2 cellular contexts compared by ENCODE assay signal in genomic region chr9:4501147-4501507, GRCh38.
TF ChIP-seq lines count a peak whose summit lies in the region.

No MANE protein-coding gene starts in this region.

TF ChIP-seq in liver, 16 proteins besides CTCF, POLR2A, EP300 and RAD21:
- peak; percentile 61 for TF ChIP-seq HNF4G (IDR thresholded peaks at IDR 0.05)
- peak; percentile 52 for TF ChIP-seq YY1 (IDR thresholded peaks at IDR 0.05)
- TF ChIP-seq ZBTB33 (IDR thresholded peaks at IDR 0.05) = peak; percentile 29
- peak in 1 of 2 donors; percentile 45 for TF ChIP-seq EGR1 (IDR thresholded peaks at IDR 0.05; ENCODE audit: low read depth in 2 of 2)
- peak; percentile 29 for TF ChIP-seq TAF1 (conservative IDR thresholded peaks at IDR 0.05)
- no peak for TF ChIP-seq JUND (IDR thresholded peaks at IDR 0.05)
- peak; percentile 43 to 85 for TF ChIP-seq RXRA (IDR thresholded peaks at IDR 0.05)
- no peak for TF ChIP-seq NR2F2 (IDR thresholded peaks at IDR 0.05)
- no peak for TF ChIP-seq FOXA1 (IDR thresholded peaks at IDR 0.05)
- peak; percentile 58 for TF ChIP-seq REST (IDR thresholded peaks at IDR 0.05)
- TF ChIP-seq SP1 (IDR thresholded peaks at IDR 0.05) = peak; percentile 55
- peak; percentile 88 to 94 for TF ChIP-seq HNF4A (conservative IDR thresholded peaks at IDR 0.05)
- no peak for TF ChIP-seq FOXA2 (IDR thresholded peaks at IDR 0.05)
- peak in 1 of 2 donors; percentile 13 for TF ChIP-seq GABPA (IDR thresholded peaks at IDR 0.05 in 1 of 2, conservative IDR thresholded peaks at IDR 0.05 in 1 of 2)
- TF ChIP-seq, protein P1, sequence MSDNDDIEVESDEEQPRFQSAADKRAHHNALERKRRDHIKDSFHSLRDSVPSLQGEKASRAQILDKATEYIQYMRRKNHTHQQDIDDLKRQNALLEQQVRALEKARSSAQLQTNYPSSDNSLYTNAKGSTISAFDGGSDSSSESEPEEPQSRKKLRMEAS (IDR thresholded peaks at IDR 0.05) = peak; percentile 83
- TF ChIP-seq, protein P2, sequence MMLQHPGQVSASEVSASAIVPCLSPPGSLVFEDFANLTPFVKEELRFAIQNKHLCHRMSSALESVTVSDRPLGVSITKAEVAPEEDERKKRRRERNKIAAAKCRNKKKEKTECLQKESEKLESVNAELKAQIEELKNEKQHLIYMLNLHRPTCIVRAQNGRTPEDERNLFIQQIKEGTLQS (IDR thresholded peaks at IDR 0.05) = no peak

TF ChIP-seq in HepG2, 621 proteins besides CTCF, POLR2A, EP300 and RAD21:
- no peak for TF ChIP-seq ZNF772 (CRISPR knock-in tag; IDR thresholded peaks at IDR 0.05)
- TF ChIP-seq NCOA1 (CRISPR knock-in tag; IDR thresholded peaks at IDR 0.05) = no peak
- TF ChIP-seq ZMAT5 (CRISPR knock-in tag; IDR thresholded peaks at IDR 0.05; ENCODE audit: borderline replicate concordance, low read depth) = no peak
- no peak for TF ChIP-seq NCOA5 (CRISPR knock-in tag; IDR thresholded peaks at IDR 0.05)
- no peak for TF ChIP-seq NFKB2 (CRISPR knock-in tag; IDR thresholded peaks at IDR 0.05; ENCODE audit: borderline replicate concordance)
- no peak for TF ChIP-seq AKAP8 (CRISPR knock-in tag; IDR thresholded peaks at IDR 0.05)
- TF ChIP-seq SMARCC2 (IDR thresholded peaks at IDR 0.05) = no peak
- TF ChIP-seq, protein P3, sequence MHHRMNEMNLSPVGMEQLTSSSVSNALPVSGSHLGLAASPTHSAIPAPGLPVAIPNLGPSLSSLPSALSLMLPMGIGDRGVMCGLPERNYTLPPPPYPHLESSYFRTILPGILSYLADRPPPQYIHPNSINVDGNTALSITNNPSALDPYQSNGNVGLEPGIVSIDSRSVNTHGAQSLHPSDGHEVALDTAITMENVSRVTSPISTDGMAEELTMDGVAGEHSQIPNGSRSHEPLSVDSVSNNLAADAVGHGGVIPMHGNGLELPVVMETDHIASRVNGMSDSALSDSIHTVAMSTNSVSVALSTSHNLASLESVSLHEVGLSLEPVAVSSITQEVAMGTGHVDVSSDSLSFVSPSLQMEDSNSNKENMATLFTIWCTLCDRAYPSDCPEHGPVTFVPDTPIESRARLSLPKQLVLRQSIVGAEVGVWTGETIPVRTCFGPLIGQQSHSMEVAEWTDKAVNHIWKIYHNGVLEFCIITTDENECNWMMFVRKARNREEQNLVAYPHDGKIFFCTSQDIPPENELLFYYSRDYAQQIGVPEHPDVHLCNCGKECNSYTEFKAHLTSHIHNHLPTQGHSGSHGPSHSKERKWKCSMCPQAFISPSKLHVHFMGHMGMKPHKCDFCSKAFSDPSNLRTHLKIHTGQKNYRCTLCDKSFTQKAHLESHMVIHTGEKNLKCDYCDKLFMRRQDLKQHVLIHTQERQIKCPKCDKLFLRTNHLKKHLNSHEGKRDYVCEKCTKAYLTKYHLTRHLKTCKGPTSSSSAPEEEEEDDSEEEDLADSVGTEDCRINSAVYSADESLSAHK (CRISPR knock-in tag; IDR thresholded peaks at IDR 0.05; ENCODE audit: borderline replicate concordance) = no peak
- no peak for TF ChIP-seq CREBL2 (CRISPR knock-in tag; IDR thresholded peaks at IDR 0.05; ENCODE audit: borderline replicate concordance)
- TF ChIP-seq ZFP1 (CRISPR knock-in tag; IDR thresholded peaks at IDR 0.05) = no peak
- no peak for TF ChIP-seq ZBTB42 (CRISPR knock-in tag; IDR thresholded peaks at IDR 0.05)
- no peak for TF ChIP-seq EHMT2 (IDR thresholded peaks at IDR 0.05; ENCODE audit: borderline replicate concordance, low read depth, low read length)
- no peak for TF ChIP-seq SMAD1 (CRISPR knock-in tag; IDR thresholded peaks at IDR 0.05; ENCODE audit: borderline replicate concordance, low read depth)
- TF ChIP-seq, protein P4, sequence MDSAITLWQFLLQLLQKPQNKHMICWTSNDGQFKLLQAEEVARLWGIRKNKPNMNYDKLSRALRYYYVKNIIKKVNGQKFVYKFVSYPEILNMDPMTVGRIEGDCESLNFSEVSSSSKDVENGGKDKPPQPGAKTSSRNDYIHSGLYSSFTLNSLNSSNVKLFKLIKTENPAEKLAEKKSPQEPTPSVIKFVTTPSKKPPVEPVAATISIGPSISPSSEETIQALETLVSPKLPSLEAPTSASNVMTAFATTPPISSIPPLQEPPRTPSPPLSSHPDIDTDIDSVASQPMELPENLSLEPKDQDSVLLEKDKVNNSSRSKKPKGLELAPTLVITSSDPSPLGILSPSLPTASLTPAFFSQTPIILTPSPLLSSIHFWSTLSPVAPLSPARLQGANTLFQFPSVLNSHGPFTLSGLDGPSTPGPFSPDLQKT (CRISPR knock-in tag; IDR thresholded peaks at IDR 0.05; ENCODE audit: borderline replicate concordance) = no peak
- TF ChIP-seq RARG (CRISPR knock-in tag; IDR thresholded peaks at IDR 0.05; ENCODE audit: low read depth) = no peak
- no peak for TF ChIP-seq ZNF550 (CRISPR knock-in tag; IDR thresholded peaks at IDR 0.05; ENCODE audit: borderline replicate concordance)
- TF ChIP-seq FOSL2 (CRISPR knock-in tag; IDR thresholded peaks at IDR 0.05) = no peak
- TF ChIP-seq PRDM15 (CRISPR knock-in tag; IDR thresholded peaks at IDR 0.05) = no peak
- no peak for TF ChIP-seq NR3C1 (CRISPR knock-in tag; IDR thresholded peaks at IDR 0.05)
